In genomic region chr1:165551469-165551868, GRCh38 we compare ENCODE assay signal across 29 cellular contexts. TPM values are rescaled to one million over a fixed set of nuclear protein-coding genes. Genes with fewer than 3 reads are reported as not detected.
"Had no signal": no experiment of that assay in that cellular context is flagged by ENCODE, and none has a peak within 500 bp of the region (broad histone marks: within the 10 kb centered on the region; RNA-seq: fewer than 3 reads in every experiment).

No MANE protein-coding gene starts in this region.

- H3K4me1 ChIP-seq: SJSA1 had no signal

- H3K36me3 ChIP-seq: SJSA1 had no signal

- H3K4me3 ChIP-seq: K562, SJSA1 had no signal

- DNase-seq: activated B cell treated with CpG ODN at 0.5 μM for 24 hours; activated CD4-positive, alpha-beta memory T cell treated with anti-CD3 and anti-CD28 coated beads for 36 hours; activated CD4-positive, alpha-beta T cell treated with anti-CD3 and anti-CD28 coated beads for 1 hour; activated CD4-positive, alpha-beta T cell treated with anti-CD3 and anti-CD28 coated beads, Interleukin-2, amount 10 ng/mL, durations not matched to agents 7 days and 5 days; activated CD8-positive, alpha-beta memory T cell treated with anti-CD3 and anti-CD28 coated beads for 24 hours; activated gamma-delta T cell; activated naive CD4-positive, alpha-beta T cell treated with anti-CD3 and anti-CD28 coated beads for 36 hours; activated T-cell treated with anti-CD3 and anti-CD28 coated beads, Interleukin-2, amount 50 U/mL, for 4 hours; amygdala; cerebellar nuclear complex; Karpas-422; NCI-H1048; NCI-H146; NCI-H187 treated with DMSO at 0.1 percent for 48 hours; NCI-H2081 treated with DMSO at 0.1 percent for 48 hours; NCI-H2227 treated with DMSO at 0.1 percent for 48 hours; NCI-H446 treated with DMSO at 0.1 percent for 48 hours; NCI-H526 treated with DMSO at 0.1 percent for 48 hours; NCI-H82; NK-92 treated with Interleukin-12 subunit alpha and Interleukin-12 subunit beta, amount 100 ng/mL, for 24 hours; OCI-M1; RPMI8226; SHP77; T-helper 17 cell; T-helper 9 cell had no signal

- H3K27ac ChIP-seq: SJSA1 had no signal

- H3K27me3 ChIP-seq: SJSA1 had no signal

- H3K9me3 ChIP-seq: SJSA1 had no signal

RNA-seq across cellular contexts. Expression of gene LRRC52, which starts 7.7 kb away (rescaled TPM):
- total RNA-seq: activated B cell treated with CpG ODN at 0.5 μM for 24 hours; activated CD4-positive, alpha-beta memory T cell treated with anti-CD3 and anti-CD28 coated beads for 36 hours; activated CD4-positive, alpha-beta T cell treated with anti-CD3 and anti-CD28 coated beads, Interleukin-2, amount 10 ng/mL, durations not matched to agents 7 days and 5 days; activated naive CD4-positive, alpha-beta T cell treated with anti-CD3 and anti-CD28 coated beads for 36 hours; activated T-cell treated with anti-CD3 and anti-CD28 coated beads, Interleukin-2, amount 50 U/mL, for 4 hours; activated T-helper 17 cell treated with anti-CD3 and anti-CD28 coated beads, Interleukin-2, amount 50 U/mL, for 72 hours; astrocyte; K562; SJSA1; T-helper 17 cell had no signal
